ENCODE assay signal across 11 cellular contexts in genomic region chr17:32497431-32498205, GRCh38. TPM values are rescaled to one million over a fixed set of nuclear protein-coding genes. Genes with fewer than 3 reads are reported as not detected.
DNase-seq lines count a peak whose midpoint lies in the region; ATAC-seq and TF ChIP-seq lines count a peak whose summit lies in the region.
"Had no signal": no experiment of that assay in that cellular context is flagged by ENCODE, and none has a peak within 500 bp of the region (broad histone marks: within the 10 kb centered on the region; RNA-seq: fewer than 3 reads in every experiment).

No MANE protein-coding gene starts in this region.

- no peaks in the 10 kb centered on the region for H3K9me3 ChIP-seq in upper lobe of right lung
- H3K9me3 ChIP-seq: adrenal gland had no signal

- peak overlapping the region; percentile 84 for H3K27ac ChIP-seq in foreskin keratinocyte
- H3K27ac ChIP-seq in upper lobe of right lung, result no peak overlapping the region
- H3K27ac ChIP-seq: adrenal gland had no signal

- H3K36me3 ChIP-seq in upper lobe of right lung, result no peaks in the 10 kb centered on the region
- H3K36me3 ChIP-seq: adrenal gland had no signal

- no peak overlapping the region for H3K4me3 ChIP-seq in upper lobe of right lung
- H3K4me3 ChIP-seq: adrenal gland had no signal

- H3K27me3 Mint-ChIP-seq in activated naive CD8-positive, alpha-beta T cell treated with anti-CD3 and anti-CD28 coated beads for 36 hours, result no peaks in the 10 kb centered on the region
- H3K27me3 Mint-ChIP-seq in activated naive CD8-positive, alpha-beta T cell treated with anti-CD3 and anti-CD28 coated beads, Interleukin-2, amount 50 U/mL, for 24 hours, result no peaks in the 10 kb centered on the region

- CTCF ChIA-PET in HEK293T (lab: Yijun Ruan, JAX), result interaction anchor here (1.5 kb wide), 1 partner anchor 9 kb away, joined by 3 read pairs; no protein-coding TSS in a partner anchor

- no peak for ATAC-seq in activated naive CD8-positive, alpha-beta T cell treated with anti-CD3 and anti-CD28 coated beads, Interleukin-2, amount 50 U/mL, for 24 hours
- ATAC-seq in foreskin keratinocyte (peak; percentile 1), upper lobe of right lung (no peak)
- ATAC-seq: activated CD8-positive, alpha-beta T cell treated with anti-CD3 and anti-CD28 coated beads, Interleukin-2, amount 10 ng/mL, durations not matched to agents 7 days and 5 days; sciatic nerve had no signal

- H3K36me3 Mint-ChIP-seq in activated naive CD8-positive, alpha-beta T cell treated with anti-CD3 and anti-CD28 coated beads for 36 hours, result peaks cover 8% of the 10 kb centered on the region
- peaks cover 2% of the 10 kb centered on the region for H3K36me3 Mint-ChIP-seq in activated naive CD8-positive, alpha-beta T cell treated with anti-CD3 and anti-CD28 coated beads, Interleukin-2, amount 50 U/mL, for 24 hours (ENCODE audit: low read depth)

- peaks cover 43% of the 10 kb centered on the region for H3K4me1 Mint-ChIP-seq in activated naive CD8-positive, alpha-beta T cell treated with anti-CD3 and anti-CD28 coated beads for 36 hours
- peaks cover 38% of the 10 kb centered on the region for H3K4me1 Mint-ChIP-seq in activated naive CD8-positive, alpha-beta T cell treated with anti-CD3 and anti-CD28 coated beads, Interleukin-2, amount 50 U/mL, for 24 hours

- H3K27me3 ChIP-seq in foreskin keratinocyte (no peaks in the 10 kb centered on the region), upper lobe of right lung (no peaks in the 10 kb centered on the region)
- H3K27me3 ChIP-seq: adrenal gland had no signal

- no peak for DNase-seq in activated naive CD8-positive, alpha-beta T cell treated with anti-CD3 and anti-CD28 coated beads for 36 hours
- no peak for DNase-seq in activated naive CD8-positive, alpha-beta T cell treated with anti-CD3 and anti-CD28 coated beads, Interleukin-2, amount 50 U/mL, for 24 hours
- DNase-seq in SW480 (ENCODE audit: low spot score) (peak; percentile 41), foreskin keratinocyte (peak in 1 of 2 donors; percentile 55), upper lobe of right lung (peak; percentile 48), HEK293T (ENCODE audit: extremely low spot score) (no peak), SKM-1 treated with dmso at 0.1 percent for 144 hours (lab: John Stamatoyannopoulos, UW; ENCODE audit: unreplicated experiment) (no peak), NCI-H1092 treated with DMSO at 0.1 percent for 48 hours (lab: John Stamatoyannopoulos, UW) (no peak)
- DNase-seq: activated CD8-positive, alpha-beta T cell treated with anti-CD3 and anti-CD28 coated beads, Interleukin-2, amount 10 ng/mL, durations not matched to agents 7 days and 5 days; adrenal gland had no signal

- peak overlapping the region; percentile 25 for H3K27ac Mint-ChIP-seq in activated naive CD8-positive, alpha-beta T cell treated with anti-CD3 and anti-CD28 coated beads for 36 hours
- H3K27ac Mint-ChIP-seq in activated naive CD8-positive, alpha-beta T cell treated with anti-CD3 and anti-CD28 coated beads, Interleukin-2, amount 50 U/mL, for 24 hours, result no peak overlapping the region

- no peaks in the 10 kb centered on the region for H3K9me3 Mint-ChIP-seq in activated naive CD8-positive, alpha-beta T cell treated with anti-CD3 and anti-CD28 coated beads for 36 hours
- H3K9me3 Mint-ChIP-seq in activated naive CD8-positive, alpha-beta T cell treated with anti-CD3 and anti-CD28 coated beads, Interleukin-2, amount 50 U/mL, for 24 hours, result no peaks in the 10 kb centered on the region

- POLR2A ChIA-PET in HEK293T (lab: Yijun Ruan, JAX), result interaction anchor here (1.9 kb wide), 1 partner anchor 11 kb away, joined by 5 read pairs; the partner anchor contains the start of gene CDK5R1

- H3K4me1 ChIP-seq in foreskin keratinocyte (peaks cover 25% of the 10 kb centered on the region), upper lobe of right lung (peaks cover 7% of the 10 kb centered on the region)

- intact Hi-C loops in upper lobe of right lung (cut with DNase I), result no loop called here

- no peak overlapping the region for H3K4me3 Mint-ChIP-seq in activated naive CD8-positive, alpha-beta T cell treated with anti-CD3 and anti-CD28 coated beads for 36 hours
- H3K4me3 Mint-ChIP-seq in activated naive CD8-positive, alpha-beta T cell treated with anti-CD3 and anti-CD28 coated beads, Interleukin-2, amount 50 U/mL, for 24 hours, result no peak overlapping the region
- H3K4me3 Mint-ChIP-seq: activated CD8-positive, alpha-beta T cell treated with anti-CD3 and anti-CD28 coated beads, Interleukin-2, amount 10 ng/mL, durations not matched to agents 7 days and 5 days had no signal

- peak; percentile 53 for TF ChIP-seq CTCF in foreskin keratinocyte (conservative IDR thresholded peaks at IDR 0.05)
- TF ChIP-seq CTCF in upper lobe of right lung (IDR thresholded peaks at IDR 0.05), result no peak

TF ChIP-seq in HEK293T, 16 proteins besides CTCF, POLR2A, EP300 and RAD21:
- TF ChIP-seq ARNT (IDR thresholded peaks at IDR 0.05), result no peak
- TF ChIP-seq BHLHE40 (IDR thresholded peaks at IDR 0.05; ENCODE audit: borderline replicate concordance), result no peak
- no peak for TF ChIP-seq NFRKB (IDR thresholded peaks at IDR 0.05)
- no peak for TF ChIP-seq PKNOX1 (IDR thresholded peaks at IDR 0.05)
- no peak for TF ChIP-seq ELF4 (IDR thresholded peaks at IDR 0.05)
- no peak for TF ChIP-seq FOXM1 (IDR thresholded peaks at IDR 0.05; ENCODE audit: borderline replicate concordance)
- TF ChIP-seq CTBP1 (IDR thresholded peaks at IDR 0.05; ENCODE audit: borderline replicate concordance), result no peak
- TF ChIP-seq FOXA1 (IDR thresholded peaks at IDR 0.05), result no peak
- TF ChIP-seq LEF1 (IDR thresholded peaks at IDR 0.05; ENCODE audit: borderline replicate concordance), result no peak

RNA-seq across cellular contexts. Expression of gene CDK5R1, which starts 10.8 kb away (rescaled TPM):
- total RNA-seq in activated naive CD8-positive, alpha-beta T cell treated with anti-CD3 and anti-CD28 coated beads for 36 hours, result 1 to 10 TPM; 9.7 to 9.9 TPM
- total RNA-seq in foreskin keratinocyte (9.5 and 11.8 TPM in 2 replicates), upper lobe of right lung (1.6 TPM)
- 4.5 and 4.9 TPM in 2 replicates for polyA plus RNA-seq in foreskin keratinocyte

RNA-seq across cellular contexts. Expression of gene PSMD11, which starts 53.3 kb away (rescaled TPM):
- total RNA-seq in activated naive CD8-positive, alpha-beta T cell treated with anti-CD3 and anti-CD28 coated beads for 36 hours, result 100 to 1,000 TPM; 147 to 157 TPM
- total RNA-seq in foreskin keratinocyte, result 100 and 119 TPM in 2 replicates
- polyA plus RNA-seq in foreskin keratinocyte, result 78.0 and 99.3 TPM in 2 replicates
- 62.8 TPM for total RNA-seq in upper lobe of right lung

Comparison
In these comparisons a context has a peak if more than half of its experiments do, and no peak if none do; other contexts are left out.
1. DNase-seq: peak in SW480 (single experiment) and upper lobe of right lung (single experiment); none in activated naive CD8-positive, alpha-beta T cell treated with anti-CD3 and anti-CD28 coated beads for 36 hours (single experiment), activated naive CD8-positive, alpha-beta T cell treated with anti-CD3 and anti-CD28 coated beads, Interleukin-2, amount 50 U/mL, for 24 hours (single experiment), HEK293T (single experiment), SKM-1 treated with dmso at 0.1 percent for 144 hours (single experiment) and NCI-H1092 treated with DMSO at 0.1 percent for 48 hours (single experiment).